In the genomic region with DNA sequence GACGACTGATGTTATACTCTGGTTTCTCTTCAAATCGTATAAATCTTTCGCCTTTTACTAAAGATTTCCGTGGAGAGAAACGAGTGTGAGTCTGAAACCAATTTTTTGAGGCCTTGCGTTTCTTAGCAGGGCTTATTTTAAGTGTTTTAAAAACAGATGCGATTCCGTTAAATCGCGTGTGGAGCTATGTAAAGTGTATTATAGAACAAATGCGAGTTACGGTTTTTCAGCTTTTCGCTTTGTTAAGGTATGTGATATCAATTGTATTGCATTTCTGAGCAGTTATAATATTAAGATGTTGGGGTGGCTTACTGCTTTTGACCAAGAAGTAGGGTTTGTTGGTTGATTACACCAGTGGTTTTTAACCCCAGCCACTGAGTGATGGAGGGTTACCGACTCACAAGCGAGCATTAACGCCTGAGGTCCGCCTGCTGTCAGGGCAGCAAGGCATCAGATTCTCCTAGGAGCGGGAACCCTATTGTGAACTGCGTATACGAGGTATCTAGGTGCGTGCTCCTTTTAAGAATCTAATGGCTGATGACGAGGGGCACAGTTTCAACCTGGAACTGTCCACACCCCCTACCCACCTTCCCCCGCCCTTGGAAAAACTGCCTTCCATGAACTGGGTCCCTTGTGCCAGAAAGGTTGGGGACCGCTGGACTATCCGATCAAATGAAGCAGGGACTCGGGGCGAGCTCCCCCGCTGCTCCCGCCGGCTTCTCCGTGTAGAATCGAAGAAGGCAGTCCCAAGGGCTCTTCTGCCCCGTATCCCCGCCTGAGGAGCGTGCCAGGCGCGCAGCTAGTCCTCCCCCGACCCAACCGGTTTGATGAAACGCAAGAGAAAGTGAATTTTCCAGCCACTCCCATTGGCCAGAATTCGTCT, we compare ENCODE assay signal across 8 cellular contexts. TPM values are rescaled to one million over a fixed set of nuclear protein-coding genes. Genes with fewer than 3 reads are reported as not detected.
DNase-seq lines count a peak whose midpoint lies in the region; ATAC-seq, FAIRE-seq and TF ChIP-seq lines count a peak whose summit lies in the region.

No MANE protein-coding gene starts in this region.

- peak; percentile 100 for TF ChIP-seq POLR2A in GM19099 (IDR thresholded peaks at IDR 0.05; ENCODE audit: extremely low read depth, insufficient read length, low read depth)

- FAIRE-seq in kidney (lab: Jason Lieb, UNC) = no peak

- peak overlapping the region; percentile 97 to 100 for H3K27ac ChIP-seq in kidney (ENCODE audit: low read depth in 2 of 2, low read length in 2 of 2)

- intact Hi-C loops in kidney (cut with DNase I) = no loop called here

- no peaks in the 10 kb centered on the region for H3K9me3 ChIP-seq in kidney (ENCODE audit: control insufficient read depth in 1 of 2, low read length in 2 of 2)

- peaks cover 0 to 1% of the 10 kb centered on the region in 2 donors for H3K4me1 ChIP-seq in kidney (ENCODE audit: control insufficient read depth in 1 of 2, insufficient read depth in 1 of 2, low read depth in 1 of 2, low read length in 2 of 2)

- peak; percentile 62 for ATAC-seq in HG03354 (IDR thresholded peaks at IDR 0.05; ENCODE audit: poor library complexity, severe bottlenecking, unreplicated experiment)
- ATAC-seq in activated CD4-positive, CD25-positive, alpha-beta regulatory T cell treated with anti-CD3 and anti-CD28 coated beads, Interleukin-2, amount 50 U/mL, for 24 hours = peak; percentile 70 to 71

- H3K9ac ChIP-seq in kidney (ENCODE audit: low read length in 2 of 2) = peak overlapping the region; percentile 99

- DNase-seq in AG20443 (ENCODE audit: low spot score) (peak; percentile 67), NCI-H446 (lab: John Stamatoyannopoulos, UW) (peak; percentile 100), cerebellum (ENCODE audit: low spot score) (peak; percentile 60), kidney (peak; percentile 95)
- peak; percentile 53 to 72 for DNase-seq in stimulated activated CD4-positive, alpha-beta T cell treated with anti-CD3 and anti-CD28 coated beads, Interleukin-15, amount 100 ng/mL, for 1 hour (ENCODE audit: low read depth in 1 of 2, low spot score in 1 of 2)

- TF ChIP-seq CTCF in kidney (IDR thresholded peaks at IDR 0.05; ENCODE audit: borderline replicate concordance, extremely low read depth, insufficient read depth) = no peak

- H3K4me3 ChIP-seq in kidney (ENCODE audit: low read length in 2 of 2) = peak overlapping the region; percentile 85 to 94

- H3K36me3 ChIP-seq in kidney (ENCODE audit: control insufficient read depth in 1 of 2, insufficient read depth in 2 of 2, low read length in 2 of 2) = no peaks in the 10 kb centered on the region

RNA-seq across cellular contexts. Expression of a gene that starts 17.8 kb away (rescaled TPM):
- total RNA-seq in cerebellum (17.2 TPM), kidney (42.5 TPM)
- 52.1 TPM for polyA plus RNA-seq in kidney (ENCODE audit: insufficient read depth, low read depth, low replicate concordance)

RNA-seq across cellular contexts. Expression of a gene that starts 26.1 kb away (rescaled TPM):
- 24.5 TPM for total RNA-seq in cerebellum
- 58.8 TPM for total RNA-seq in kidney
- polyA plus RNA-seq in kidney (ENCODE audit: insufficient read depth, low read depth, low replicate concordance) = 103 TPM

RNA-seq across cellular contexts. Expression of a gene that starts 49.6 kb away (rescaled TPM):
- total RNA-seq in cerebellum = not detected
- total RNA-seq in kidney = not detected
- polyA plus RNA-seq in kidney (ENCODE audit: insufficient read depth, low read depth, low replicate concordance) = not detected

Comparison
In these comparisons a context has a peak if more than half of its experiments do, and no peak if none do; other contexts are left out.
1. Peak in every context shown above with its lines: DNase-seq, ATAC-seq, H3K4me3 ChIP-seq and H3K27ac ChIP-seq.